Comparison of ENCODE assay signal across 1 cellular context in the genomic region with DNA sequence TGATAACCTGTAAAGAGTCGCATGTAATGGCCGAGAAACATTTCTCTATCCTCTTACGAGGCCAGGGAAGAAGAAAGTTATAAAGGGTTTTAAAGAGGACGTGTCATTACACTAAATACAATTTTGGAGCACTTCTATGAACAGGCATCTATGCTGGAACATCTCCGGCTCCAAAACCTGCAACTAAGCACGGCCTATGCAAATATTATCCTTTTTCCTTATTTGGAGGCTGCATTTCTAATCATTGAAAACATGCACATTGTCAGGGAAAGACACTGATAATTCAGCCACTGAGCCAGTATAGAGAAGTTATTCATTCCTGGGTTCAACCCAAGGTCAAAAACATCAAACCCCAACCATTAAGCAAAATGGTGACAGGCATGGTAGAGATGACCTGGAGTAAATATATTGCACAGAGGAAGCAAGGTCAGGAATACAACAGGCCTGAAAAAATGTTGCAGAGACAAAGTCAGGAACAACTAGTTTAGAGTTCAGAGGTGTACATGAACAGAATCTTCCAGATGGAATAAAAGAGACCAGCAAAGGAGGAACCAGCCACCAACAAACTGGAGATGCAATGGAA.
TF ChIP-seq lines count a peak whose summit lies in the region.

No MANE protein-coding gene starts in this region.

TF ChIP-seq in HepG2, 621 proteins besides CTCF, POLR2A, EP300 and RAD21 (continued from another document):
- TF ChIP-seq MTA3 (CRISPR knock-in tag; IDR thresholded peaks at IDR 0.05), result no peak
- TF ChIP-seq MED1 (CRISPR knock-in tag; IDR thresholded peaks at IDR 0.05), result peak; percentile 94
- TF ChIP-seq, protein P1, sequence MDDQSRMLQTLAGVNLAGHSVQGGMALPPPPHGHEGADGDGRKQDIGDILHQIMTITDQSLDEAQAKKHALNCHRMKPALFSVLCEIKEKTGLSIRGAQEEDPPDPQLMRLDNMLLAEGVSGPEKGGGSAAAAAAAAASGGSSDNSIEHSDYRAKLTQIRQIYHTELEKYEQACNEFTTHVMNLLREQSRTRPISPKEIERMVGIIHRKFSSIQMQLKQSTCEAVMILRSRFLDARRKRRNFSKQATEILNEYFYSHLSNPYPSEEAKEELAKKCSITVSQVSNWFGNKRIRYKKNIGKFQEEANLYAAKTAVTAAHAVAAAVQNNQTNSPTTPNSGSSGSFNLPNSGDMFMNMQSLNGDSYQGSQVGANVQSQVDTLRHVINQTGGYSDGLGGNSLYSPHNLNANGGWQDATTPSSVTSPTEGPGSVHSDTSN (CRISPR knock-in tag; IDR thresholded peaks at IDR 0.05; ENCODE audit: borderline replicate concordance), result no peak
- no peak for TF ChIP-seq NKX3-1 (CRISPR knock-in tag; IDR thresholded peaks at IDR 0.05)
- no peak for TF ChIP-seq GMEB2 (CRISPR knock-in tag; IDR thresholded peaks at IDR 0.05; ENCODE audit: low read depth)
- TF ChIP-seq ZNF644 (CRISPR knock-in tag; IDR thresholded peaks at IDR 0.05; ENCODE audit: low read depth), result peak; percentile 99
- TF ChIP-seq NR2F2 (IDR thresholded peaks at IDR 0.05; ENCODE audit: borderline replicate concordance, low read depth), result no peak
